18 cellular contexts compared by ENCODE assay signal in genomic region chr3:88988906-88989305, GRCh38.
DNase-seq lines count a peak whose midpoint lies in the region; TF ChIP-seq lines count a peak whose summit lies in the region.
"Had no signal": no experiment of that assay in that cellular context is flagged by ENCODE, and none has a peak within 500 bp of the region (broad histone marks: within the 10 kb centered on the region; RNA-seq: fewer than 3 reads in every experiment).

No MANE protein-coding gene starts in this region.

- H3K27me3 ChIP-seq in mammary epithelial cell (ENCODE audit: insufficient read depth, low read length) = no peaks in the 10 kb centered on the region
- H3K27me3 ChIP-seq: BLaER1 treated with 17β-estradiol and CSF1 and Interleukin-3, amounts not matched to agents 10 nM and 100 nM had no signal

- H3K4me2 ChIP-seq in mammary epithelial cell (ENCODE audit: insufficient read depth, low read depth, low read length) = no peak overlapping the region
- H3K4me2 ChIP-seq: BLaER1 treated with 17β-estradiol and CSF1 and Interleukin-3, amounts not matched to agents 10 nM and 100 nM had no signal

- in situ Hi-C loops in mammary epithelial cell (cut with MboI; ENCODE audit: low sequenced_read_pairs in 2 of 2) = no loop called here

- intact Hi-C loops in mammary epithelial cell (cut with micrococcal nuclease) = no loop called here

- no peak overlapping the region for H3K4me3 ChIP-seq in mammary epithelial cell (replicated peaks in 1 of 3; ENCODE audit: insufficient read depth in 1 of 3, low read depth in 2 of 3, low read length in 3 of 3)
- H3K4me3 ChIP-seq: BLaER1 treated with 17β-estradiol and CSF1 and Interleukin-3, amounts not matched to agents 10 nM and 100 nM; HAP-1; K562 had no signal

- H3K27ac ChIP-seq in mammary epithelial cell (ENCODE audit: insufficient read depth, low read depth, low read length) = no peak overlapping the region
- H3K27ac ChIP-seq: BLaER1 treated with 17β-estradiol and CSF1 and Interleukin-3, amounts not matched to agents 10 nM and 100 nM; HL-60 had no signal

- WGBS in mammary epithelial cell (ENCODE audit: low coverage, missing lambda C conversion rate) = 54% methylated on average over 3 of the region's 3 CpGs

- peak; percentile 41 for DNase-seq in NCI-H226
- DNase-seq in mammary epithelial cell = peak; percentile 88
- peak; percentile 80 for DNase-seq in islet precursor cell
- DNase-seq in midbrain (lab: John Stamatoyannopoulos, UW) = no peak
- DNase-seq in effector CD8-positive, alpha-beta T cell (lab: John Stamatoyannopoulos, UW) = no peak
- no peak for DNase-seq in activated CD4-positive, alpha-beta T cell treated with anti-CD3 and anti-CD28 coated beads, Interleukin-2, amount 50 U/mL, for 1 hour
- no peak for DNase-seq in GM20000 (ENCODE audit: low spot score)
- DNase-seq: CD8-positive, alpha-beta memory T cell; NCI-H1105 treated with DMSO at 0.1 percent for 48 hours; NCI-H1694 treated with DMSO at 0.1 percent for 48 hours; NCI-H524; NCI-H82; OCI-M1; RPMI8226 had no signal

- no peaks in the 10 kb centered on the region for H3K36me3 ChIP-seq in mammary epithelial cell (ENCODE audit: insufficient read depth, low read length)
- H3K36me3 ChIP-seq: BLaER1 treated with 17β-estradiol and CSF1 and Interleukin-3, amounts not matched to agents 10 nM and 100 nM; HAP-1 had no signal

- H3K4me1 ChIP-seq in mammary epithelial cell (ENCODE audit: insufficient read depth, low read length) = peaks cover 50% of the 10 kb centered on the region
- H3K4me1 ChIP-seq: BLaER1 treated with 17β-estradiol and CSF1 and Interleukin-3, amounts not matched to agents 10 nM and 100 nM had no signal

- H4K20me1 ChIP-seq in mammary epithelial cell (ENCODE audit: insufficient read depth, low read length) = no peaks in the 10 kb centered on the region
- H4K20me1 ChIP-seq: BLaER1 treated with 17β-estradiol and CSF1 and Interleukin-3, amounts not matched to agents 10 nM and 100 nM had no signal

- H3K9ac ChIP-seq in mammary epithelial cell (ENCODE audit: insufficient read depth, low read length) = no peak overlapping the region
- H3K9ac ChIP-seq: BLaER1 treated with 17β-estradiol and CSF1 and Interleukin-3, amounts not matched to agents 10 nM and 100 nM had no signal

- H2AFZ ChIP-seq in mammary epithelial cell (ENCODE audit: low read depth, low read length) = no peak overlapping the region

- TF ChIP-seq CTCF in mammary epithelial cell (conservative IDR thresholded peaks at IDR 0.05 in 1 of 2, IDR thresholded peaks at IDR 0.05 in 1 of 2; ENCODE audit: extremely low read depth in 1 of 2, insufficient read depth in 1 of 2, low read depth in 1 of 2, low read length in 2 of 2) (no peak), GM20000 (IDR thresholded peaks at IDR 0.05; ENCODE audit: extremely low read depth, missing control alignments) (no peak)

- no peaks in the 10 kb centered on the region for H3K9me3 ChIP-seq in mammary epithelial cell (replicated peaks; ENCODE audit: insufficient read depth, low read length)
- H3K9me3 ChIP-seq: BLaER1 treated with 17β-estradiol and CSF1 and Interleukin-3, amounts not matched to agents 10 nM and 100 nM; HAP-1 had no signal

- dilution Hi-C loops in mammary epithelial cell (cut with HindIII; ENCODE audit: low sequenced_read_pairs) = no loop called here

- BruUV-seq in mammary epithelial cell (replicated peaks; lab: Mats Ljungman, UMichigan) = no TSS peak

- no peaks in the 10 kb centered on the region for H3K79me2 ChIP-seq in mammary epithelial cell (ENCODE audit: insufficient read depth, low read length)

- CTCF ChIA-PET in mammary epithelial cell (lab: Charles Lee; ENCODE audit: low non-redundant PET) = no interaction called here

Comparison
In these comparisons a context has a peak if more than half of its experiments do, and no peak if none do; other contexts are left out.
1. DNase-seq: peak in NCI-H226 (single experiment), mammary epithelial cell (single experiment) and islet precursor cell (single experiment); none in midbrain (single experiment), effector CD8-positive, alpha-beta T cell (single experiment), activated CD4-positive, alpha-beta T cell treated with anti-CD3 and anti-CD28 coated beads, Interleukin-2, amount 50 U/mL, for 1 hour (single experiment) and GM20000 (single experiment).